Comparison of ENCODE assay signal across 25 cellular contexts in the genomic region with DNA sequence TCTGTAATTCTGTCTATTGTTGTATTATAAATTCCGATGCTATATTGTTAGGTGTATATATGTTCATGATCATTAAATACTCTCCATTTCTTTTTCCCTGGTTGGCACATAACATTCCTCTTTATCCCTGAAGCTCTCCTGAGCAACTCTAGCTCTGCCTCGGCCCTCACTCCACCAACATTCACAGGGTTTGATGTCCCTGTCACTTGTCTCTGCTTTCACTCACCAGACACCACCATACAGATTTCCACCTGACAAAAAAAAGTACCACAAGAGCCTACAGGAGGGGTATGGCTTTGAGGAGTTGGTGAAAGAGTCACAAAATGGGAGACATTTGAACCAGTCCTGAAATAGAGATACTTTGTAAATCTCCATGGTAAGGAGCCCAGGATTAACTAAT. TPM values are rescaled to one million over a fixed set of nuclear protein-coding genes. Genes with fewer than 3 reads are reported as not detected.
"Had no signal": no experiment of that assay in that cellular context is flagged by ENCODE, and none has a peak within 500 bp of the region (broad histone marks: within the 10 kb centered on the region; RNA-seq: fewer than 3 reads in every experiment).

No MANE protein-coding gene starts in this region.

- ATAC-seq: esophagus mucosa; left lung; psoas muscle; stimulated activated naive B cell treated with anti-CD40 and anti-IgM and Interleukin-4, amounts not matched to agents 10 μg/mL and 1 μg/mL and 100 μg/mL, for 72 hours; stimulated activated naive CD8-positive, alpha-beta T cell treated with anti-CD3 and anti-CD28 coated beads, Interleukin-15, amount 100 ng/mL, for 72 hours had no signal

- DNase-seq: effector memory CD4-positive, alpha-beta T cell; heart right ventricle; hypothalamus; left lung; mesenchymal stem cell; midbrain; nephron progenitor cell; psoas muscle; sigmoid colon; stimulated activated CD4-positive, alpha-beta T cell treated with anti-CD3 and anti-CD28 coated beads, Interleukin-2, amount 100 ng/mL, for 24 hours; stimulated activated CD4-positive, alpha-beta T cell treated with anti-CD3 and anti-CD28 coated beads, Interleukin-4, amount 100 ng/mL, for 4 hours; stimulated activated naive B cell treated with anti-CD40 and anti-IgM and Interleukin-4, amounts not matched to agents 10 μg/mL and 1 μg/mL and 100 μg/mL, for 72 hours; stimulated activated naive CD8-positive, alpha-beta T cell treated with anti-CD3 and anti-CD28 coated beads, Interleukin-15, amount 100 ng/mL, for 72 hours; testis had no signal

- H3K4me3 Mint-ChIP-seq: nephron progenitor cell; stimulated activated naive B cell treated with anti-CD40 and anti-IgM and Interleukin-4, amounts not matched to agents 10 μg/mL and 1 μg/mL and 100 μg/mL, for 72 hours; stimulated activated naive CD8-positive, alpha-beta T cell treated with anti-CD3 and anti-CD28 coated beads, Interleukin-15, amount 100 ng/mL, for 72 hours had no signal

- H3K36me3 ChIP-seq: heart right ventricle, left lung, sigmoid colon, tibial nerve had no signal

- H3K4me1 ChIP-seq: left lung, psoas muscle had no signal

- H3K4me3 ChIP-seq: heart right ventricle, left lung, lung, psoas muscle, sigmoid colon, skin epidermis, testis, tibial nerve had no signal

- H3K27ac ChIP-seq: heart right ventricle, left lung, psoas muscle, sigmoid colon, skin epidermis, testis, tibial nerve had no signal

- FAIRE-seq: endometrium, frontal cortex had no signal

- H3K27me3 ChIP-seq: testis had no signal

- H3K9me3 ChIP-seq: heart right ventricle, left lung, psoas muscle, sigmoid colon, testis, tibial nerve had no signal

- H3K27ac Mint-ChIP-seq: nephron progenitor cell; stimulated activated naive B cell treated with anti-CD40 and anti-IgM and Interleukin-4, amounts not matched to agents 10 μg/mL and 1 μg/mL and 100 μg/mL, for 72 hours had no signal

- H3K9me3 Mint-ChIP-seq: nephron progenitor cell had no signal

RNA-seq across cellular contexts. Expression of a gene that starts 8.8 kb away (rescaled TPM):
- total RNA-seq: fibroblast of lung, frontal cortex, psoas muscle, sigmoid colon, subcutaneous adipose tissue, tibial nerve had no signal
- polyA plus RNA-seq: fibroblast of lung, psoas muscle had no signal

RNA-seq across cellular contexts. Expression of a gene that starts 23.2 kb away (rescaled TPM):
- total RNA-seq: esophagus mucosa, fibroblast of lung, frontal cortex, glomerular endothelial cell, heart right ventricle, left lung, lung, omental fat pad, psoas muscle, sigmoid colon, subcutaneous adipose tissue, testis, tibial nerve, ureter had no signal
- polyA plus RNA-seq: fibroblast of lung, heart right ventricle, lung, psoas muscle, sigmoid colon had no signal

RNA-seq across cellular contexts. Expression of a gene that starts 38.2 kb away (rescaled TPM):
- total RNA-seq: esophagus mucosa, fibroblast of lung, frontal cortex, glomerular endothelial cell, heart right ventricle, left lung, lung, omental fat pad, psoas muscle, sigmoid colon, subcutaneous adipose tissue, testis, tibial nerve, ureter had no signal
- polyA plus RNA-seq: fibroblast of lung, heart right ventricle, lung, psoas muscle, sigmoid colon had no signal

RNA-seq across cellular contexts. Expression of a gene that starts 53.4 kb away (rescaled TPM):
- total RNA-seq: esophagus mucosa, fibroblast of lung, frontal cortex, glomerular endothelial cell, heart right ventricle, left lung, lung, omental fat pad, psoas muscle, sigmoid colon, subcutaneous adipose tissue, tibial nerve, ureter had no signal
- polyA plus RNA-seq: fibroblast of lung, heart right ventricle, lung, psoas muscle, sigmoid colon had no signal
